1 cellular context compared by ENCODE assay signal in genomic region chr12:10031318-10031717, GRCh38.
A peak's percentile ranks its signal among the peaks of the same experiment; 100 is the strongest.
TF ChIP-seq lines count a peak whose summit lies in the region.

No MANE protein-coding gene starts in this region.

TF ChIP-seq in K562, 482 proteins besides CTCF, POLR2A, EP300 and RAD21:
- TF ChIP-seq ZNF518B (CRISPR knock-in tag; IDR thresholded peaks at IDR 0.05): no peak
- TF ChIP-seq NFE2 (IDR thresholded peaks at IDR 0.05; ENCODE audit: low read depth): peak; percentile 79
- TF ChIP-seq ZNF316 (IDR thresholded peaks at IDR 0.05): 0 out of 2 replicates have a peak, but pooled peaks have one; percentile 21
- peak; percentile 51; the same call in 1 of the 2 replicates for TF ChIP-seq CBFA2T3 (IDR thresholded peaks at IDR 0.05)
- TF ChIP-seq SFPQ (IDR thresholded peaks at IDR 0.05; ENCODE audit: low read depth, low read length): no peak
- TF ChIP-seq MAFG (tag; conservative IDR thresholded peaks at IDR 0.05): peak; percentile 76
- peak; percentile 44; the same call in 1 of the 2 replicates for TF ChIP-seq BACH1 (tag; IDR thresholded peaks at IDR 0.05)
- no peak for TF ChIP-seq ZNF12 (CRISPR knock-in tag; IDR thresholded peaks at IDR 0.05)
- TF ChIP-seq TOE1 (IDR thresholded peaks at IDR 0.05; ENCODE audit: borderline replicate concordance): no peak
- TF ChIP-seq TOE1 (CRISPR knock-in tag; IDR thresholded peaks at IDR 0.05; ENCODE audit: borderline replicate concordance, low read depth): no peak
- peak; percentile 54; the same call in 1 of the 2 replicates for TF ChIP-seq C11orf30 (IDR thresholded peaks at IDR 0.05; ENCODE audit: low read depth)
